Comparison of ENCODE assay signal across 17 cellular contexts in the genomic region with DNA sequence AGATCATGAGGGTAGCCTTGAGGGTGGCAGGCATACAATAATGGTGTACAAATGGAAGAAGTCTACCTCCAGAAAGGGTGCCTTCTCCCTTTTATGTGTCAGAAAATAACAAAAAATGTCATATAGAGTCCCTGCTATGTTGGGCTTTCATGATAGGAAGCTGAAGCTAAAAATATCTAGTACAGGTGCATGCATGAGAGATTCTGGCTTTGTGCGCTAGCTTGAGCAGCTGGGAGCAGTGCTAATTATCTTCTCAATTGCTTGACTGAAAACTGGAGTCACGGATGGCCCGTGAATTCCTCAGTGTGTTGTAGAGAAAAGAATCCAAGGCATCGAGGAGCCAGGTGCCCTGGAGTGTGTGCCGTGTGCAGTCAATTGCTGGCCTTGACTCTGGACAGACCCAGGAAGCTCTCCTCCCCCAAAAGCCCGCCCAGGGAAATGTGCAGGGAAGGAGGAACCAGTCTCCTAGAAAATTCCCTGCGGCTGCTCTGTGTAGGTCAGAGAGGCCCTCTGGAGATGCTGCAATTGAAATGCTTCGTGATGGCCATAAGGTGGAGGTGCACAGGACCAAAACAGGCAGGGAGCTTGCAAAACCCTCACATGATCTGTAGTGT. TPM values are rescaled to one million over a fixed set of nuclear protein-coding genes. Genes with fewer than 3 reads are reported as not detected.
DNase-seq lines count a peak whose midpoint lies in the region; ATAC-seq lines count a peak whose summit lies in the region.
"Had no signal": no experiment of that assay in that cellular context is flagged by ENCODE, and none has a peak within 500 bp of the region (broad histone marks: within the 10 kb centered on the region; RNA-seq: fewer than 3 reads in every experiment).

No MANE protein-coding gene starts in this region.

- ATAC-seq in Right ventricle myocardium inferior (no peak), GM21360 (IDR thresholded peaks at IDR 0.05; ENCODE audit: unreplicated experiment) (no peak)
- ATAC-seq: GM23338 had no signal

- intact Hi-C loops in Right ventricle myocardium inferior (cut with DNase I) = no loop called here

- DNase-seq in DMS153 treated with DMSO at 0.1 percent for 48 hours (lab: John Stamatoyannopoulos, UW; ENCODE audit: unreplicated experiment) (peak; percentile 21), NCI-H1436 (lab: John Stamatoyannopoulos, UW) (peak; percentile 65), NCI-H2227 (lab: John Stamatoyannopoulos, UW; ENCODE audit: unreplicated experiment) (peak; percentile 44), cerebellar cortex (ENCODE audit: low spot score) (peak; percentile 70), Right ventricle myocardium inferior (ENCODE audit: missing footprints) (no peak), DMS53 (lab: John Stamatoyannopoulos, UW) (no peak), ecto neural progenitor cell (ENCODE audit: low spot score) (no peak)
- DNase-seq: activated CD8-positive, alpha-beta memory T cell treated with anti-CD3 and anti-CD28 coated beads for 24 hours; activated naive CD8-positive, alpha-beta T cell treated with anti-CD3 and anti-CD28 coated beads for 36 hours; hippocampal formation; kidney glomerular epithelial cell; mesendoderm; NCI-H524 treated with DMSO at 0.1 percent for 48 hours; stimulated activated CD4-positive, alpha-beta T cell treated with anti-CD3 and anti-CD28 coated beads, Interleukin-4, amount 100 ng/mL, for 4 hours; substantia nigra had no signal

RNA-seq across cellular contexts. Expression of a gene that starts 14.2 kb away (rescaled TPM):
- total RNA-seq in Right ventricle myocardium inferior = 611 TPM

RNA-seq across cellular contexts. Expression of a gene that starts 40.3 kb away (rescaled TPM):
- 138 TPM for total RNA-seq in Right ventricle myocardium inferior

RNA-seq across cellular contexts. Expression of a gene that starts 44.1 kb away (rescaled TPM):
- total RNA-seq in Right ventricle myocardium inferior = 31.1 TPM

RNA-seq across cellular contexts. Expression of a gene that starts 58.5 kb away (rescaled TPM):
- 240 TPM for total RNA-seq in Right ventricle myocardium inferior

Comparison
In these comparisons a context has a peak if more than half of its experiments do, and no peak if none do; other contexts are left out.
1. DNase-seq: peak in DMS153 treated with DMSO at 0.1 percent for 48 hours (single experiment), NCI-H1436 (single experiment), NCI-H2227 (single experiment) and cerebellar cortex (single experiment); none in Right ventricle myocardium inferior (single experiment), DMS53 (single experiment) and ecto neural progenitor cell (single experiment).